1 cellular context compared by ENCODE assay signal in the genomic region with DNA sequence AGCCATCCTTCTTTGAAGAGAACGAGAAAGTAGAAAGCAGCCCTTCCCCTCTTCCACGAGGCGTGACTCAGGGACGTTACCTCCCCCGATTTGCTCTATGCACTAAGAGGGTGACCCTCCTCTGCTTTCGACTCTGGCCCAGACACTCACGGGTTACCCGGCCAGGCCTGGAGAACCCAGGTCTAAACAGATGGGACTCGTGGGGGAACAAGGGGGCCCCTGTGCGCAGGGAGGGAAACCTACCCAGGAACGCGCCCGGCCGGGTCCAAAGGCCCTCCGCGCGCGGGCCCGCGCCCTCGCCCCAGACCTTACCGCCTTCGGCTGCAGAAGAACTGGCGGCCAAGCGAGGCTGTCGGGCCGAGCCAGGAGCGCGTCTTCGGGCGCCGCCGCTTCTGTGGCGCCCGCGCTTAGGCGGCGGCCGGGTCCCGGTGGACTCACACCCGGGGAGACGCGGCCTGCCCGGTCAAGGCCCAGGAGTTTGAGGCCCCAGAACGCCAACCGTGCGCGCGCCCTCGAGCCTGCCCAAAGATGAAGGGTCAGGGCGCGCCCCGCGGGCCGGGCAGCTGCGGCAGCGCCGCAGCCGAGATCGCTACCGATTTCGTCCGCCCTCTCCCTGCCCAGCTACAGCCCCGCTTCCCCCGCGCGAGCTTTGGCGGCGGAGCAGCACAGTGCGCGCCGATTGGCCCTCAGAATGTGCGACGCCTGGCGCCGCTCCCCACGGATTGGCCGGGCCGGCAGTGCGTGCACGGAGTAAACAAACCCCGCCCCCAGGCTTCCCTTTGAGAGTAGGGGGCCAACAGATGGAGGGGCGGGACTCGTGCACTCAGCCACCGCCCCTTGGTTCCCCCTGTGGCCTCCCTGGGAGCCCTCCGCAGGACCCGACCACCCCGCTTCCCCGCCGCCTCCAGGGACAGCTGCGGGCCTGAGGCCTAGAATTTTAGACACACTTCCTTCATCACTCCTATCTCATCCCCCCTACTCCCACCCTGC.
A peak's percentile ranks its signal among the peaks of the same experiment; 100 is the strongest.
TF ChIP-seq lines count a peak whose summit lies in the region.

A gene with protein sequence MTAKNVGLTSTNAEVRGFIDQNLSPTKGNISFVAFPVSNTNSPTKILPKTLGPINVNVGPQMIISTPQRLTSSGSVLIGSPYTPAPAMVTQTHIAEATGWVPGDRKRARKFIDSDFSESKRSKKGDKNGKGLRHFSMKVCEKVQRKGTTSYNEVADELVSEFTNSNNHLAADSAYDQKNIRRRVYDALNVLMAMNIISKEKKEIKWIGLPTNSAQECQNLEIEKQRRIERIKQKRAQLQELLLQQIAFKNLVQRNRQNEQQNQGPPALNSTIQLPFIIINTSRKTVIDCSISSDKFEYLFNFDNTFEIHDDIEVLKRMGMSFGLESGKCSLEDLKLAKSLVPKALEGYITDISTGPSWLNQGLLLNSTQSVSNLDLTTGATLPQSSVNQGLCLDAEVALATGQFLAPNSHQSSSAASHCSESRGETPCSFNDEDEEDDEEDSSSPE (minus strand): TSS at position 674 of the 990 bp plus-strand sequence. CDS start 47,795 bp downstream, outside the sequence.

TF ChIP-seq in K562, 482 proteins besides CTCF, POLR2A, EP300 and RAD21 (continued from another document and continues in another):
- TF ChIP-seq MNT (conservative IDR thresholded peaks at IDR 0.05) (peak; percentile 74 to 75), EP400 (IDR thresholded peaks at IDR 0.05) (peak; percentile 23; the same call in 1 of the 2 replicates), NFYB (IDR thresholded peaks at IDR 0.05; ENCODE audit: extremely low read depth, insufficient read length) (peak; percentile 73), CREM (IDR thresholded peaks at IDR 0.05; ENCODE audit: low read depth) (peak; percentile 23; the same call in 1 of the 2 replicates), NRF1 (conservative IDR thresholded peaks at IDR 0.05 in 1 of 2, IDR thresholded peaks at IDR 0.05 in 1 of 2) (peak; percentile 44 to 53; a peak in 3 of 4 replicates), NFE2 (IDR thresholded peaks at IDR 0.05; ENCODE audit: low read depth) (peak; percentile 38; the same call in 1 of the 2 replicates), HNRNPL (IDR thresholded peaks at IDR 0.05; ENCODE audit: low read depth, low read length) (no peak), NFXL1 (CRISPR knock-in tag; IDR thresholded peaks at IDR 0.05) (no peak), VEZF1 (CRISPR knock-in tag; IDR thresholded peaks at IDR 0.05) (0 out of 2 replicates have a peak, but pooled peaks have one; percentile 23), BRD9 (IDR thresholded peaks at IDR 0.05; ENCODE audit: low read depth, partially characterized antibody) (no peak), TBP (optimal IDR thresholded peaks at IDR 0.05; ENCODE audit: low read depth, low read length) (peak; percentile 12), RBFOX2 (IDR thresholded peaks at IDR 0.05; ENCODE audit: low read depth, low read length) (peak; percentile 78), PHF8 (IDR thresholded peaks at IDR 0.05; ENCODE audit: borderline replicate concordance, low read length) (peak; percentile 48; the same call in 1 of the 2 replicates), MECOM (CRISPR knock-in tag; IDR thresholded peaks at IDR 0.05) (no peak), CC2D1A (IDR thresholded peaks at IDR 0.05) (no peak), CXXC5 (CRISPR knock-in tag; IDR thresholded peaks at IDR 0.05) (peak; percentile 84), ZNF592 (IDR thresholded peaks at IDR 0.05) (0 out of 2 replicates have a peak, but pooled peaks have one; percentile 24), MAFF (IDR thresholded peaks at IDR 0.05; ENCODE audit: low read length) (no peak), MTA3 (IDR thresholded peaks at IDR 0.05; ENCODE audit: borderline replicate concordance) (0 out of 2 replicates have a peak, but pooled peaks have one; percentile 24), L3MBTL2 (IDR thresholded peaks at IDR 0.05) (peak; percentile 77; the same call in 1 of the 2 replicates), E2F6 (IDR thresholded peaks at IDR 0.05; ENCODE audit: borderline replicate concordance in 1 of 2, extremely low read depth in 1 of 2, insufficient read depth in 1 of 2, insufficient read length in 1 of 2, low read depth in 1 of 2, low read length in 1 of 2, poor library complexity in 1 of 2, severe bottlenecking in 1 of 2) (peak; percentile 77 to 81)
- TF ChIP-seq, protein P1, sequence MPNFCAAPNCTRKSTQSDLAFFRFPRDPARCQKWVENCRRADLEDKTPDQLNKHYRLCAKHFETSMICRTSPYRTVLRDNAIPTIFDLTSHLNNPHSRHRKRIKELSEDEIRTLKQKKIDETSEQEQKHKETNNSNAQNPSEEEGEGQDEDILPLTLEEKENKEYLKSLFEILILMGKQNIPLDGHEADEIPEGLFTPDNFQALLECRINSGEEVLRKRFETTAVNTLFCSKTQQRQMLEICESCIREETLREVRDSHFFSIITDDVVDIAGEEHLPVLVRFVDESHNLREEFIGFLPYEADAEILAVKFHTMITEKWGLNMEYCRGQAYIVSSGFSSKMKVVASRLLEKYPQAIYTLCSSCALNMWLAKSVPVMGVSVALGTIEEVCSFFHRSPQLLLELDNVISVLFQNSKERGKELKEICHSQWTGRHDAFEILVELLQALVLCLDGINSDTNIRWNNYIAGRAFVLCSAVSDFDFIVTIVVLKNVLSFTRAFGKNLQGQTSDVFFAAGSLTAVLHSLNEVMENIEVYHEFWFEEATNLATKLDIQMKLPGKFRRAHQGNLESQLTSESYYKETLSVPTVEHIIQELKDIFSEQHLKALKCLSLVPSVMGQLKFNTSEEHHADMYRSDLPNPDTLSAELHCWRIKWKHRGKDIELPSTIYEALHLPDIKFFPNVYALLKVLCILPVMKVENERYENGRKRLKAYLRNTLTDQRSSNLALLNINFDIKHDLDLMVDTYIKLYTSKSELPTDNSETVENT (CRISPR knock-in tag; IDR thresholded peaks at IDR 0.05): no peak
- TF ChIP-seq, protein P2, sequence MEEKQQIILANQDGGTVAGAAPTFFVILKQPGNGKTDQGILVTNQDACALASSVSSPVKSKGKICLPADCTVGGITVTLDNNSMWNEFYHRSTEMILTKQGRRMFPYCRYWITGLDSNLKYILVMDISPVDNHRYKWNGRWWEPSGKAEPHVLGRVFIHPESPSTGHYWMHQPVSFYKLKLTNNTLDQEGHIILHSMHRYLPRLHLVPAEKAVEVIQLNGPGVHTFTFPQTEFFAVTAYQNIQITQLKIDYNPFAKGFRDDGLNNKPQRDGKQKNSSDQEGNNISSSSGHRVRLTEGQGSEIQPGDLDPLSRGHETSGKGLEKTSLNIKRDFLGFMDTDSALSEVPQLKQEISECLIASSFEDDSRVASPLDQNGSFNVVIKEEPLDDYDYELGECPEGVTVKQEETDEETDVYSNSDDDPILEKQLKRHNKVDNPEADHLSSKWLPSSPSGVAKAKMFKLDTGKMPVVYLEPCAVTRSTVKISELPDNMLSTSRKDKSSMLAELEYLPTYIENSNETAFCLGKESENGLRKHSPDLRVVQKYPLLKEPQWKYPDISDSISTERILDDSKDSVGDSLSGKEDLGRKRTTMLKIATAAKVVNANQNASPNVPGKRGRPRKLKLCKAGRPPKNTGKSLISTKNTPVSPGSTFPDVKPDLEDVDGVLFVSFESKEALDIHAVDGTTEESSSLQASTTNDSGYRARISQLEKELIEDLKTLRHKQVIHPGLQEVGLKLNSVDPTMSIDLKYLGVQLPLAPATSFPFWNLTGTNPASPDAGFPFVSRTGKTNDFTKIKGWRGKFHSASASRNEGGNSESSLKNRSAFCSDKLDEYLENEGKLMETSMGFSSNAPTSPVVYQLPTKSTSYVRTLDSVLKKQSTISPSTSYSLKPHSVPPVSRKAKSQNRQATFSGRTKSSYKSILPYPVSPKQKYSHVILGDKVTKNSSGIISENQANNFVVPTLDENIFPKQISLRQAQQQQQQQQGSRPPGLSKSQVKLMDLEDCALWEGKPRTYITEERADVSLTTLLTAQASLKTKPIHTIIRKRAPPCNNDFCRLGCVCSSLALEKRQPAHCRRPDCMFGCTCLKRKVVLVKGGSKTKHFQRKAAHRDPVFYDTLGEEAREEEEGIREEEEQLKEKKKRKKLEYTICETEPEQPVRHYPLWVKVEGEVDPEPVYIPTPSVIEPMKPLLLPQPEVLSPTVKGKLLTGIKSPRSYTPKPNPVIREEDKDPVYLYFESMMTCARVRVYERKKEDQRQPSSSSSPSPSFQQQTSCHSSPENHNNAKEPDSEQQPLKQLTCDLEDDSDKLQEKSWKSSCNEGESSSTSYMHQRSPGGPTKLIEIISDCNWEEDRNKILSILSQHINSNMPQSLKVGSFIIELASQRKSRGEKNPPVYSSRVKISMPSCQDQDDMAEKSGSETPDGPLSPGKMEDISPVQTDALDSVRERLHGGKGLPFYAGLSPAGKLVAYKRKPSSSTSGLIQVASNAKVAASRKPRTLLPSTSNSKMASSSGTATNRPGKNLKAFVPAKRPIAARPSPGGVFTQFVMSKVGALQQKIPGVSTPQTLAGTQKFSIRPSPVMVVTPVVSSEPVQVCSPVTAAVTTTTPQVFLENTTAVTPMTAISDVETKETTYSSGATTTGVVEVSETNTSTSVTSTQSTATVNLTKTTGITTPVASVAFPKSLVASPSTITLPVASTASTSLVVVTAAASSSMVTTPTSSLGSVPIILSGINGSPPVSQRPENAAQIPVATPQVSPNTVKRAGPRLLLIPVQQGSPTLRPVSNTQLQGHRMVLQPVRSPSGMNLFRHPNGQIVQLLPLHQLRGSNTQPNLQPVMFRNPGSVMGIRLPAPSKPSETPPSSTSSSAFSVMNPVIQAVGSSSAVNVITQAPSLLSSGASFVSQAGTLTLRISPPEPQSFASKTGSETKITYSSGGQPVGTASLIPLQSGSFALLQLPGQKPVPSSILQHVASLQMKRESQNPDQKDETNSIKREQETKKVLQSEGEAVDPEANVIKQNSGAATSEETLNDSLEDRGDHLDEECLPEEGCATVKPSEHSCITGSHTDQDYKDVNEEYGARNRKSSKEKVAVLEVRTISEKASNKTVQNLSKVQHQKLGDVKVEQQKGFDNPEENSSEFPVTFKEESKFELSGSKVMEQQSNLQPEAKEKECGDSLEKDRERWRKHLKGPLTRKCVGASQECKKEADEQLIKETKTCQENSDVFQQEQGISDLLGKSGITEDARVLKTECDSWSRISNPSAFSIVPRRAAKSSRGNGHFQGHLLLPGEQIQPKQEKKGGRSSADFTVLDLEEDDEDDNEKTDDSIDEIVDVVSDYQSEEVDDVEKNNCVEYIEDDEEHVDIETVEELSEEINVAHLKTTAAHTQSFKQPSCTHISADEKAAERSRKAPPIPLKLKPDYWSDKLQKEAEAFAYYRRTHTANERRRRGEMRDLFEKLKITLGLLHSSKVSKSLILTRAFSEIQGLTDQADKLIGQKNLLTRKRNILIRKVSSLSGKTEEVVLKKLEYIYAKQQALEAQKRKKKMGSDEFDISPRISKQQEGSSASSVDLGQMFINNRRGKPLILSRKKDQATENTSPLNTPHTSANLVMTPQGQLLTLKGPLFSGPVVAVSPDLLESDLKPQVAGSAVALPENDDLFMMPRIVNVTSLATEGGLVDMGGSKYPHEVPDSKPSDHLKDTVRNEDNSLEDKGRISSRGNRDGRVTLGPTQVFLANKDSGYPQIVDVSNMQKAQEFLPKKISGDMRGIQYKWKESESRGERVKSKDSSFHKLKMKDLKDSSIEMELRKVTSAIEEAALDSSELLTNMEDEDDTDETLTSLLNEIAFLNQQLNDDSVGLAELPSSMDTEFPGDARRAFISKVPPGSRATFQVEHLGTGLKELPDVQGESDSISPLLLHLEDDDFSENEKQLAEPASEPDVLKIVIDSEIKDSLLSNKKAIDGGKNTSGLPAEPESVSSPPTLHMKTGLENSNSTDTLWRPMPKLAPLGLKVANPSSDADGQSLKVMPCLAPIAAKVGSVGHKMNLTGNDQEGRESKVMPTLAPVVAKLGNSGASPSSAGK (IDR thresholded peaks at IDR 0.05): peak; percentile 52; the same call in 1 of the 2 replicates
